In genomic region chr10:83917519-83918506, GRCh38 we compare ENCODE assay signal across 8 cellular contexts.
A peak's percentile ranks its signal among the peaks of the same experiment; 100 is the strongest.
DNase-seq lines count a peak whose midpoint lies in the region; ATAC-seq and TF ChIP-seq lines count a peak whose summit lies in the region.

No MANE protein-coding gene starts in this region.

- H3K36me3 Mint-ChIP-seq in activated naive CD8-positive, alpha-beta T cell treated with anti-CD3 and anti-CD28 coated beads, Interleukin-2, amount 50 U/mL, for 24 hours (ENCODE audit: low read depth): no peaks in the 10 kb centered on the region
- H3K36me3 Mint-ChIP-seq in progenitor cell of endocrine pancreas (ENCODE audit: insufficient read depth): no peaks in the 10 kb centered on the region

- no peak overlapping the region for H3K4me3 Mint-ChIP-seq in stimulated activated naive CD8-positive, alpha-beta T cell treated with anti-CD3 and anti-CD28 coated beads, Interleukin-15, amount 100 ng/mL, for 72 hours
- no peak overlapping the region for H3K4me3 Mint-ChIP-seq in activated naive CD8-positive, alpha-beta T cell treated with anti-CD3 and anti-CD28 coated beads, Interleukin-2, amount 50 U/mL, for 24 hours
- no peak overlapping the region for H3K4me3 Mint-ChIP-seq in progenitor cell of endocrine pancreas (ENCODE audit: low read depth)

- peaks cover 7% of the 10 kb centered on the region for H3K4me1 Mint-ChIP-seq in stimulated activated naive CD8-positive, alpha-beta T cell treated with anti-CD3 and anti-CD28 coated beads, Interleukin-15, amount 100 ng/mL, for 72 hours
- H3K4me1 Mint-ChIP-seq in activated naive CD8-positive, alpha-beta T cell treated with anti-CD3 and anti-CD28 coated beads, Interleukin-2, amount 50 U/mL, for 24 hours: no peaks in the 10 kb centered on the region
- no peaks in the 10 kb centered on the region for H3K4me1 Mint-ChIP-seq in progenitor cell of endocrine pancreas (ENCODE audit: low read depth)

- H3K27me3 ChIP-seq in breast epithelium: no peaks in the 10 kb centered on the region

- no peaks in the 10 kb centered on the region for H3K36me3 ChIP-seq in breast epithelium

- no peaks in the 10 kb centered on the region for H3K4me1 ChIP-seq in breast epithelium

- peak overlapping the region in 1 of 3 donors; percentile 9 for H3K4me3 ChIP-seq in breast epithelium

- intact Hi-C loops in breast epithelium (cut with DNase I; ENCODE audit: low total_unique reads): no loop called here

- no peak for TF ChIP-seq POLR2A in breast epithelium (IDR thresholded peaks at IDR 0.05)

- peak; percentile 8 for DNase-seq in stimulated activated naive CD8-positive, alpha-beta T cell treated with anti-CD3 and anti-CD28 coated beads, Interleukin-15, Interleukin-2, amounts not matched to agents 100 U/mL and 50 U/mL, for 24 hours
- DNase-seq in stimulated activated naive CD8-positive, alpha-beta T cell treated with anti-CD3 and anti-CD28 coated beads, Interleukin-15, amount 100 ng/mL, for 72 hours: no peak
- DNase-seq in activated naive CD8-positive, alpha-beta T cell treated with anti-CD3 and anti-CD28 coated beads, Interleukin-2, amount 50 U/mL, for 24 hours: peak; percentile 11
- DNase-seq in progenitor cell of endocrine pancreas (ENCODE audit: low spot score, unreplicated experiment) (no peak), breast epithelium (ENCODE audit: low spot score in 2 of 2) (no peak), HK-2 (ENCODE audit: unreplicated experiment) (no peak)
- no peak for DNase-seq in activated CD4-positive, CD25-positive, alpha-beta regulatory T cell (lab: John Stamatoyannopoulos, UW)

- ATAC-seq in stimulated activated naive CD8-positive, alpha-beta T cell treated with anti-CD3 and anti-CD28 coated beads, Interleukin-15, Interleukin-2, amounts not matched to agents 100 U/mL and 50 U/mL, for 24 hours: no peak
- no peak for ATAC-seq in stimulated activated naive CD8-positive, alpha-beta T cell treated with anti-CD3 and anti-CD28 coated beads, Interleukin-15, amount 100 ng/mL, for 72 hours
- ATAC-seq in HG03159 (IDR thresholded peaks at IDR 0.05; ENCODE audit: unreplicated experiment): peak; percentile 85
- peak; percentile 46 for ATAC-seq in activated naive CD8-positive, alpha-beta T cell treated with anti-CD3 and anti-CD28 coated beads, Interleukin-2, amount 50 U/mL, for 24 hours

- TF ChIP-seq CTCF in progenitor cell of endocrine pancreas (IDR thresholded peaks at IDR 0.05; ENCODE audit: unreplicated experiment): peak; percentile 63
- TF ChIP-seq CTCF in breast epithelium (IDR thresholded peaks at IDR 0.05): no peak

- H3K9me3 Mint-ChIP-seq in stimulated activated naive CD8-positive, alpha-beta T cell treated with anti-CD3 and anti-CD28 coated beads, Interleukin-15, amount 100 ng/mL, for 72 hours: no peaks in the 10 kb centered on the region
- H3K9me3 Mint-ChIP-seq in activated naive CD8-positive, alpha-beta T cell treated with anti-CD3 and anti-CD28 coated beads, Interleukin-2, amount 50 U/mL, for 24 hours: no peaks in the 10 kb centered on the region
- no peaks in the 10 kb centered on the region for H3K9me3 Mint-ChIP-seq in progenitor cell of endocrine pancreas (ENCODE audit: low read depth)

- peaks cover 14% of the 10 kb centered on the region for H3K27me3 Mint-ChIP-seq in stimulated activated naive CD8-positive, alpha-beta T cell treated with anti-CD3 and anti-CD28 coated beads, Interleukin-15, amount 100 ng/mL, for 72 hours
- H3K27me3 Mint-ChIP-seq in activated naive CD8-positive, alpha-beta T cell treated with anti-CD3 and anti-CD28 coated beads, Interleukin-2, amount 50 U/mL, for 24 hours: peaks cover 4% of the 10 kb centered on the region
- peaks cover 7% of the 10 kb centered on the region for H3K27me3 Mint-ChIP-seq in progenitor cell of endocrine pancreas

- peak overlapping the region in 1 of 2 donors; percentile 66 for H3K27ac ChIP-seq in breast epithelium

- no peak overlapping the region for H3K27ac Mint-ChIP-seq in stimulated activated naive CD8-positive, alpha-beta T cell treated with anti-CD3 and anti-CD28 coated beads, Interleukin-15, amount 100 ng/mL, for 72 hours
- no peak overlapping the region for H3K27ac Mint-ChIP-seq in activated naive CD8-positive, alpha-beta T cell treated with anti-CD3 and anti-CD28 coated beads, Interleukin-2, amount 50 U/mL, for 24 hours
- H3K27ac Mint-ChIP-seq in progenitor cell of endocrine pancreas: no peak overlapping the region

- no peaks in the 10 kb centered on the region for H3K9me3 ChIP-seq in breast epithelium

Comparison
In these comparisons a context has a peak if more than half of its experiments do, and no peak if none do; other contexts are left out.
1. DNase-seq: peak in stimulated activated naive CD8-positive, alpha-beta T cell treated with anti-CD3 and anti-CD28 coated beads, Interleukin-15, Interleukin-2, amounts not matched to agents 100 U/mL and 50 U/mL, for 24 hours (single experiment) and activated naive CD8-positive, alpha-beta T cell treated with anti-CD3 and anti-CD28 coated beads, Interleukin-2, amount 50 U/mL, for 24 hours (single experiment); none in stimulated activated naive CD8-positive, alpha-beta T cell treated with anti-CD3 and anti-CD28 coated beads, Interleukin-15, amount 100 ng/mL, for 72 hours (0 of 2), progenitor cell of endocrine pancreas (single experiment), breast epithelium (0 of 2), activated CD4-positive, CD25-positive, alpha-beta regulatory T cell (0 of 4) and HK-2 (single experiment).
2. ATAC-seq: peak in HG03159 (single experiment) and activated naive CD8-positive, alpha-beta T cell treated with anti-CD3 and anti-CD28 coated beads, Interleukin-2, amount 50 U/mL, for 24 hours (single experiment); none in stimulated activated naive CD8-positive, alpha-beta T cell treated with anti-CD3 and anti-CD28 coated beads, Interleukin-15, Interleukin-2, amounts not matched to agents 100 U/mL and 50 U/mL, for 24 hours (single experiment) and stimulated activated naive CD8-positive, alpha-beta T cell treated with anti-CD3 and anti-CD28 coated beads, Interleukin-15, amount 100 ng/mL, for 72 hours (single experiment).